ENCODE assay signal across 8 cellular contexts in genomic region chr10:61835069-61835908, GRCh38.
DNase-seq lines count a peak whose midpoint lies in the region; ATAC-seq and TF ChIP-seq lines count a peak whose summit lies in the region.

No MANE protein-coding gene starts in this region.

- intact Hi-C loops in activated naive CD4-positive, alpha-beta T cell treated with anti-CD3 and anti-CD28 coated beads for 36 hours (cut with micrococcal nuclease): loop anchor here (1.0 kb wide), 1 partner anchor 84 kb away; no protein-coding TSS in a partner anchor
- intact Hi-C loops in thyroid gland (cut with DNase I): no loop called here

- no peak overlapping the region for H3K27ac Mint-ChIP-seq in activated naive CD4-positive, alpha-beta T cell treated with anti-CD3 and anti-CD28 coated beads for 36 hours

- ATAC-seq in HG03432 (IDR thresholded peaks at IDR 0.05; ENCODE audit: unreplicated experiment): peak; percentile 61

- no peaks in the 10 kb centered on the region for H3K36me3 ChIP-seq in iPS DF 6.9 (ENCODE audit: control insufficient read depth, insufficient read depth, low read length)
- H3K36me3 ChIP-seq in thyroid gland: no peaks in the 10 kb centered on the region

- H3K4me1 ChIP-seq in iPS DF 6.9 (ENCODE audit: control insufficient read depth, insufficient read depth, low read length) (no peaks in the 10 kb centered on the region), thyroid gland (peaks cover 12 to 26% of the 10 kb centered on the region in 2 donors)

- no peak overlapping the region for H3K4me3 Mint-ChIP-seq in activated naive CD4-positive, alpha-beta T cell treated with anti-CD3 and anti-CD28 coated beads for 36 hours

- CTCF ChIA-PET in activated naive CD4-positive, alpha-beta T cell treated with anti-CD3 and anti-CD28 coated beads for 36 hours (lab: Charles Lee): interaction anchor here (0.6 to 2.2 kb wide), 7 partner anchors 15 to 499 kb away, joined by 3 to 13 read pairs (median 3); no protein-coding TSS in a partner anchor

- peak; percentile 8 for DNase-seq in activated naive CD4-positive, alpha-beta T cell treated with anti-CD3 and anti-CD28 coated beads for 36 hours
- DNase-seq in activated naive CD4-positive, alpha-beta T cell (lab: John Stamatoyannopoulos, UW): no peak
- DNase-seq in UCSD-AML1 (lab: John Stamatoyannopoulos, UW; ENCODE audit: unreplicated experiment): peak; percentile 25
- peak; percentile 20 for DNase-seq in iPS DF 6.9 (ENCODE audit: low read depth, low spot score)
- no peak for DNase-seq in thyroid gland
- DNase-seq in GM19240 (ENCODE audit: insufficient read length, low spot score): no peak
- no peak for DNase-seq in NCI-H1694 (lab: John Stamatoyannopoulos, UW)

- H3K4me1 Mint-ChIP-seq in activated naive CD4-positive, alpha-beta T cell treated with anti-CD3 and anti-CD28 coated beads for 36 hours (ENCODE audit: low read depth): peaks cover 22% of the 10 kb centered on the region

- H3K27ac ChIP-seq in iPS DF 6.9 (ENCODE audit: low read length): no peak overlapping the region
- H3K27ac ChIP-seq in thyroid gland: peak overlapping the region in 1 of 3 donors; percentile 11

- TF ChIP-seq CTCF in thyroid gland (IDR thresholded peaks at IDR 0.05): peak in 4 of 6 experiments; percentile 40 to 54 (median 48)

- H3K4me3 ChIP-seq in iPS DF 6.9 (ENCODE audit: low read length) (no peak overlapping the region), thyroid gland (replicated peaks in 1 of 3) (no peak overlapping the region)

- H3K27me3 ChIP-seq in iPS DF 6.9 (ENCODE audit: control insufficient read depth, insufficient read depth, low read length) (no peaks in the 10 kb centered on the region), thyroid gland (no peaks in the 10 kb centered on the region)

- no peaks in the 10 kb centered on the region for H3K9me3 Mint-ChIP-seq in activated naive CD4-positive, alpha-beta T cell treated with anti-CD3 and anti-CD28 coated beads for 36 hours

- WGBS in iPS DF 6.9 (ENCODE audit: insufficient coverage, insufficient read length): no CpG with 5 or more reads among the region's 8 CpGs
- WGBS in thyroid gland, 2 donors: 53 to 58% methylated on average over 8 of the region's 8 CpGs

- TF ChIP-seq POLR2A in thyroid gland (IDR thresholded peaks at IDR 0.05): no peak

- H3K9me3 ChIP-seq in iPS DF 6.9 (ENCODE audit: control insufficient read depth, insufficient read depth, low read length) (no peaks in the 10 kb centered on the region), thyroid gland (no peaks in the 10 kb centered on the region)

- H3K27me3 Mint-ChIP-seq in activated naive CD4-positive, alpha-beta T cell treated with anti-CD3 and anti-CD28 coated beads for 36 hours (ENCODE audit: low read depth): peaks cover 2% of the 10 kb centered on the region

- no peaks in the 10 kb centered on the region for H3K36me3 Mint-ChIP-seq in activated naive CD4-positive, alpha-beta T cell treated with anti-CD3 and anti-CD28 coated beads for 36 hours (ENCODE audit: low read depth)

Comparison
In these comparisons a context has a peak if more than half of its experiments do, and no peak if none do; other contexts are left out.
1. DNase-seq: peak in activated naive CD4-positive, alpha-beta T cell treated with anti-CD3 and anti-CD28 coated beads for 36 hours (single experiment), UCSD-AML1 (single experiment) and iPS DF 6.9 (single experiment); none in activated naive CD4-positive, alpha-beta T cell (0 of 4), thyroid gland (0 of 2), GM19240 (single experiment) and NCI-H1694 (single experiment).